In the genomic region with DNA sequence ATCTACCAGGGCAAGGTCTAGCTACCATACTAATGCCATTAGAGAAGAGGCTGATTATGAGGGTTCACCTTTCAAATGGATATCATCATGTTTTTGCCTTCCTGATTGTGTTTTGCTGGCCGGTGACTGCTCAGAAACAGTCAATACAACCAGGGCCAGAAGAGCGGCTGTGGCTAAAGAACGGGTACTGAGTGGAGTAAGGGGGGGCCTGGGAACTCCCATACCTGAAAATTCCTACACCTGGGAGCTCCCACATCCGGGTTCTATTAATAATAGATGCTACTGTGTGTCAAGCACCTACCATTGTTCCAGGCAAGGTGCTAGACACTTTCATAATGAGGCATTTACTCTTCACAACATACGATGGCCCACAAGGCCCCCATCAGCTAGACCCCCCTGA, we compare ENCODE assay signal across 17 cellular contexts.
DNase-seq lines count a peak whose midpoint lies in the region; FAIRE-seq and TF ChIP-seq lines count a peak whose summit lies in the region.
"Had no signal": no experiment of that assay in that cellular context is flagged by ENCODE, and none has a peak within 500 bp of the region (broad histone marks: within the 10 kb centered on the region; RNA-seq: fewer than 3 reads in every experiment).

No MANE protein-coding gene starts in this region.

- no peak overlapping the region for H4K91ac ChIP-seq in H9 (ENCODE audit: insufficient read length, low read depth, low read length)
- H4K91ac ChIP-seq in neuronal stem cell (ENCODE audit: low read depth, low read length, poor library complexity) = no peak overlapping the region

- H3K79me1 ChIP-seq in H9 (ENCODE audit: insufficient read depth, low read depth, low read length, poor library complexity, severe bottlenecking) (no peaks in the 10 kb centered on the region), neuronal stem cell (ENCODE audit: low read depth, low read length) (no peaks in the 10 kb centered on the region)

- H3K27me3 ChIP-seq in H9 (ENCODE audit: insufficient read depth, low read length) (no peaks in the 10 kb centered on the region), keratinocyte (ENCODE audit: control insufficient read depth, extremely low read depth, insufficient read depth, low read length) (no peaks in the 10 kb centered on the region), neuronal stem cell (ENCODE audit: control insufficient read depth in 3 of 3, insufficient read depth in 3 of 3, low read depth in 1 of 3, low read length in 3 of 3) (no peaks in the 10 kb centered on the region), transverse colon (no peaks in the 10 kb centered on the region), SK-N-SH (ENCODE audit: insufficient read depth) (no peaks in the 10 kb centered on the region)
- H3K27me3 ChIP-seq: BLaER1 had no signal

- H3K14ac ChIP-seq in H9 (ENCODE audit: insufficient read depth, low read length) (no peak overlapping the region), neuronal stem cell (ENCODE audit: low read length) (peak overlapping the region; percentile 59)

- H3K18ac ChIP-seq in H9 (ENCODE audit: insufficient read length, low read depth, low read length) = no peak overlapping the region
- no peak overlapping the region for H3K18ac ChIP-seq in neuronal stem cell (ENCODE audit: low read length)

- no peak overlapping the region for H3K4me2 ChIP-seq in H9 (ENCODE audit: insufficient read depth, insufficient read length, low read length)
- no peak overlapping the region for H3K4me2 ChIP-seq in keratinocyte (ENCODE audit: control insufficient read depth, extremely low read depth, insufficient read depth, low read depth, low read length)
- no peak overlapping the region for H3K4me2 ChIP-seq in neuronal stem cell (ENCODE audit: insufficient read depth, low read length, poor library complexity, severe bottlenecking)
- H3K4me2 ChIP-seq in SK-N-SH = no peak overlapping the region
- H3K4me2 ChIP-seq: BLaER1 had no signal

- POLR2A ChIA-PET in SK-N-SH (lab: Yijun Ruan, JAX) = no interaction called here

- WGBS in H9 (ENCODE audit: extremely low coverage, insufficient read length, low lambda C conversion rate) = no CpG with 5 or more reads among the region's 5 CpGs
- WGBS in neuronal stem cell (ENCODE audit: extremely low coverage in 2 of 2, insufficient read length in 2 of 2, insufficient replicate concordance in 1 of 2), 2 donors = no CpG with 5 or more reads among the region's 5 CpGs
- 92 to 100% methylated on average over 3 to 5 of the region's 5 CpGs for WGBS in transverse colon (ENCODE audit: low coverage in 1 of 2), 2 donors
- WGBS in SK-N-SH (ENCODE audit: low lambda C conversion rate) = 91% methylated on average over 5 of the region's 5 CpGs

- H2BK12ac ChIP-seq in H9 (ENCODE audit: insufficient read length, low read depth, low read length) (no peak overlapping the region), neuronal stem cell (ENCODE audit: low read length) (no peak overlapping the region)

- no peak for TF ChIP-seq RAD21 in SK-N-SH (IDR thresholded peaks at IDR 0.05; ENCODE audit: low read length)

- no peak overlapping the region for H3K4me3 Mint-ChIP-seq in H9
- H3K4me3 Mint-ChIP-seq: CD14-positive monocyte; CD4-positive, alpha-beta memory T cell had no signal

- DNase-seq in H9 (no peak), keratinocyte (ENCODE audit: low read depth, low spot score) (no peak), neuronal stem cell (ENCODE audit: low spot score) (no peak), NCI-H1092 treated with DMSO at 0.1 percent for 48 hours (lab: John Stamatoyannopoulos, UW) (no peak), transverse colon (no peak), SK-N-SH (no peak)
- no peak for DNase-seq in activated CD4-positive, alpha-beta T cell treated with anti-CD3 and anti-CD28 coated beads, Interleukin-2, amount 50 U/mL, for 1 hour
- DNase-seq: 8988T; Calu3; CD4-positive, alpha-beta memory T cell; DMS79 treated with DMSO at 0.1 percent for 48 hours; GF-D8; GOT3; H7 had no signal

- peaks cover 5 to 11% of the 10 kb centered on the region in 2 experiments; a peak in 3 of 4 replicates for H3K4me1 Mint-ChIP-seq in H9
- H3K4me1 Mint-ChIP-seq: CD14-positive monocyte had no signal

- in situ Hi-C loops in transverse colon (cut with MboI; ENCODE audit: low pct_ligation_motif_present in 1 of 4, low pct_unique_long_range_greater_than_20kb in 1 of 4, low sequenced_read_pairs in 3 of 4) = no loop called here

- no peak for TF ChIP-seq POLR2A in transverse colon (IDR thresholded peaks at IDR 0.05)

- H3K9me3 ChIP-seq in H9 (ENCODE audit: control insufficient read depth, low read depth, low read length) = no peaks in the 10 kb centered on the region
- H3K9me3 ChIP-seq in keratinocyte (ENCODE audit: control insufficient read depth, low read depth, low read length) = no peaks in the 10 kb centered on the region
- peaks cover 4 to 15% of the 10 kb centered on the region in 2 donors for H3K9me3 ChIP-seq in neuronal stem cell (replicated peaks in 1 of 2; ENCODE audit: control insufficient read depth in 2 of 2, insufficient read depth in 1 of 2, low read depth in 1 of 2, low read length in 2 of 2)
- peaks cover 0 to 1% of the 10 kb centered on the region in 2 donors for H3K9me3 ChIP-seq in transverse colon
- H3K9me3 ChIP-seq in SK-N-SH = 0 out of 2 replicates have a peak, but pooled peaks cover 2% of the 10 kb centered on the region

- no peak overlapping the region for H3T11ph ChIP-seq in H9 (ENCODE audit: low read length)

- no peak overlapping the region for H2BK20ac ChIP-seq in H9 (ENCODE audit: low read depth, low read length, poor library complexity, severe bottlenecking)

- H3K79me2 ChIP-seq in H9 (ENCODE audit: insufficient read depth, low read length) (peaks cover 2% of the 10 kb centered on the region; the same call in 1 of the 2 replicates), keratinocyte (ENCODE audit: control insufficient read depth, insufficient read depth, low read length) (no peaks in the 10 kb centered on the region), SK-N-SH (ENCODE audit: insufficient read depth) (no peaks in the 10 kb centered on the region)

- peak overlapping the region in 2 of 3 experiments; percentile 14 to 32; a peak in 2 of 7 replicates for H3K27ac Mint-ChIP-seq in H9
- H3K27ac Mint-ChIP-seq: CD14-positive monocyte had no signal

- H3K9me1 ChIP-seq in keratinocyte (ENCODE audit: control insufficient read depth, extremely low read depth, insufficient read depth, low read length) = no peaks in the 10 kb centered on the region

- intact Hi-C loops in transverse colon (cut with DNase I; ENCODE audit: low total_unique reads) = no loop called here

- H3K9me3 Mint-ChIP-seq in H9 = peaks cover 6 to 7% of the 10 kb centered on the region in 2 experiments; a peak in 4 of 5 replicates

- peaks cover 1 to 7% of the 10 kb centered on the region in 2 experiments for H3K36me3 ChIP-seq in keratinocyte (ENCODE audit: control insufficient read depth in 2 of 2, extremely low read depth in 1 of 2, insufficient read depth in 2 of 2, low read length in 2 of 2)
- peaks cover 7 to 75% of the 10 kb centered on the region in 2 donors for H3K36me3 ChIP-seq in neuronal stem cell (replicated peaks in 1 of 2; ENCODE audit: control insufficient read depth in 2 of 2, insufficient read depth in 2 of 2, low read length in 2 of 2)
- no peaks in the 10 kb centered on the region for H3K36me3 ChIP-seq in transverse colon
- peaks cover 10 to 18% of the 10 kb centered on the region in 2 experiments for H3K36me3 ChIP-seq in SK-N-SH (replicated peaks in 1 of 2; ENCODE audit: control insufficient read depth in 1 of 2, insufficient read depth in 2 of 2, low read length in 1 of 2)

- no peak overlapping the region for H2BK120ac ChIP-seq in H9 (ENCODE audit: low read depth, low read length, poor library complexity, severe bottlenecking)
- no peak overlapping the region for H2BK120ac ChIP-seq in neuronal stem cell (ENCODE audit: low read depth, low read length)

- peak; percentile 9 for FAIRE-seq in keratinocyte (lab: Jason Lieb, UNC)
- FAIRE-seq: HepG2 had no signal

- H2BK15ac ChIP-seq in H9 (ENCODE audit: low read depth, low read length) = no peak overlapping the region
- no peak overlapping the region for H2BK15ac ChIP-seq in neuronal stem cell (ENCODE audit: low read length)

- no peak overlapping the region for H3K9ac ChIP-seq in H9 (ENCODE audit: extremely low read depth, insufficient read length, low read length)
- H3K9ac ChIP-seq in keratinocyte (ENCODE audit: control insufficient read depth, extremely low read depth, insufficient read depth, low read length) = no peak overlapping the region
- H3K9ac ChIP-seq in neuronal stem cell (ENCODE audit: low read depth, low read length, poor library complexity) = no peak overlapping the region
- no peak overlapping the region for H3K9ac ChIP-seq in SK-N-SH
- H3K9ac ChIP-seq: BLaER1 had no signal

- H3K4me1 ChIP-seq in H9 (ENCODE audit: insufficient read depth, low read length) = no peaks in the 10 kb centered on the region
- no peaks in the 10 kb centered on the region for H3K4me1 ChIP-seq in keratinocyte (ENCODE audit: control insufficient read depth, extremely low read depth, insufficient read depth, low read length)
- no peaks in the 10 kb centered on the region for H3K4me1 ChIP-seq in neuronal stem cell (ENCODE audit: control insufficient read depth in 2 of 2, insufficient read depth in 1 of 2, low read depth in 1 of 2, low read length in 2 of 2)
- H3K4me1 ChIP-seq in transverse colon = no peaks in the 10 kb centered on the region
- H3K4me1 ChIP-seq in SK-N-SH (ENCODE audit: control insufficient read depth in 1 of 2, insufficient read depth in 2 of 2, low read depth in 1 of 2, low read length in 1 of 2) = no peaks in the 10 kb centered on the region
- H3K4me1 ChIP-seq: BLaER1 had no signal

- H3K4ac ChIP-seq in H9 (ENCODE audit: low read depth, low read length) (no peak overlapping the region), neuronal stem cell (ENCODE audit: low read length) (no peak overlapping the region)

- H4K5ac ChIP-seq in H9 (ENCODE audit: insufficient read length, low read depth, low read length) = no peak overlapping the region

- H4K8ac ChIP-seq in H9 (replicated peaks; ENCODE audit: insufficient read length, low read depth, low read length) (no peak overlapping the region), neuronal stem cell (ENCODE audit: low read depth, low read length) (no peak overlapping the region)

- no peaks in the 10 kb centered on the region for H3K9me2 ChIP-seq in SK-N-SH

- peaks cover 28 to 32% (median 29%) of the 10 kb centered on the region in 3 experiments for H3K36me3 Mint-ChIP-seq in H9 (ENCODE audit: insufficient read depth in 1 of 3, low read depth in 3 of 3)

- CTCF ChIA-PET in SK-N-SH (lab: Yijun Ruan, JAX) = interaction anchor here (1.1 to 1.5 kb wide), 3 partner anchors 10 to 31 kb away, joined by 3 to 4 read pairs (median 3); no protein-coding TSS in a partner anchor

- H3K23me2 ChIP-seq in H9 (ENCODE audit: insufficient read length, low read depth, low read length, poor library complexity, severe bottlenecking) = no peaks in the 10 kb centered on the region

- TF ChIP-seq CTCF in H9 (conservative IDR thresholded peaks at IDR 0.05) (no peak), keratinocyte (optimal IDR thresholded peaks at IDR 0.05 in 1 of 3, IDR thresholded peaks at IDR 0.05 in 1 of 3, conservative IDR thresholded peaks at IDR 0.05 in 1 of 3; ENCODE audit: extremely low read depth in 1 of 3, insufficient read depth in 2 of 3, low read length in 3 of 3) (no peak), transverse colon (IDR thresholded peaks at IDR 0.05) (no peak), SK-N-SH (IDR thresholded peaks at IDR 0.05) (no peak)

- H2BK5ac ChIP-seq in H9 (ENCODE audit: insufficient read length, low read length) (no peak overlapping the region), neuronal stem cell (ENCODE audit: low read length) (no peak overlapping the region)

- H3K23ac ChIP-seq in H9 (ENCODE audit: insufficient read length, low read depth, low read length) (no peak overlapping the region), neuronal stem cell (ENCODE audit: low read depth, low read length, poor library complexity) (no peak overlapping the region)

- H3K27me3 Mint-ChIP-seq in H9 (ENCODE audit: low read depth) = no peaks in the 10 kb centered on the region
- H3K27me3 Mint-ChIP-seq: CD4-positive, alpha-beta memory T cell had no signal

- H3K56ac ChIP-seq in H9 (ENCODE audit: insufficient read length, low read depth, low read length) = no peak overlapping the region

- peaks cover 6% of the 10 kb centered on the region for H3F3A ChIP-seq in SK-N-SH (replicated peaks; ENCODE audit: insufficient read depth)

- peaks cover 2% of the 10 kb centered on the region for H4K20me1 ChIP-seq in H9 (ENCODE audit: control insufficient read depth, insufficient read depth, insufficient read length)
- H4K20me1 ChIP-seq in keratinocyte (ENCODE audit: control insufficient read depth, extremely low read depth, insufficient read depth, low read length) = no peaks in the 10 kb centered on the region
- no peaks in the 10 kb centered on the region for H4K20me1 ChIP-seq in SK-N-SH (ENCODE audit: insufficient read depth)
- H4K20me1 ChIP-seq: BLaER1 had no signal

- no peak overlapping the region for H3K4me3 ChIP-seq in keratinocyte (ENCODE audit: control insufficient read depth in 2 of 3, extremely low read depth in 1 of 3, insufficient read depth in 2 of 3, low read depth in 1 of 3, low read length in 3 of 3)
- no peak overlapping the region for H3K4me3 ChIP-seq in neuronal stem cell (ENCODE audit: low read length in 2 of 2)
- no peak overlapping the region for H3K4me3 ChIP-seq in transverse colon
- no peak overlapping the region for H3K4me3 ChIP-seq in SK-N-SH (ENCODE audit: low read depth in 2 of 2, low read length in 1 of 2)
- H3K4me3 ChIP-seq: BLaER1 had no signal

- dilution Hi-C loops in keratinocyte (cut with MboI; ENCODE audit: extremely low pct_ligation_motif_present, low sequenced_read_pairs) = no loop called here

- H2AK5ac ChIP-seq in H9 (ENCODE audit: insufficient read length, low read length) = no peak overlapping the region
- H2AK5ac ChIP-seq in neuronal stem cell (ENCODE audit: low read depth, low read length) = no peak overlapping the region

- H2AFZ ChIP-seq in H9 (ENCODE audit: low read length) (no peak overlapping the region), keratinocyte (ENCODE audit: control insufficient read depth, low read length) (no peak overlapping the region), neuronal stem cell (ENCODE audit: low read length) (no peak overlapping the region), SK-N-SH (ENCODE audit: low read depth) (no peak overlapping the region)

- H3K27ac ChIP-seq in H9 (ENCODE audit: insufficient read length, low read depth, low read length) (no peak overlapping the region), keratinocyte (ENCODE audit: control insufficient read depth, insufficient read depth, low read length) (no peak overlapping the region), neuronal stem cell (replicated peaks; ENCODE audit: low read length) (no peak overlapping the region), transverse colon (no peak overlapping the region), SK-N-SH (ENCODE audit: low read depth in 2 of 2, low read length in 1 of 2) (no peak overlapping the region)
- H3K27ac ChIP-seq: BLaER1 had no signal

- no peak for TF ChIP-seq EP300 in transverse colon (IDR thresholded peaks at IDR 0.05; ENCODE audit: low read depth)
- TF ChIP-seq EP300 in SK-N-SH (IDR thresholded peaks at IDR 0.05; ENCODE audit: borderline replicate concordance in 1 of 2, low read depth in 1 of 2, low read length in 1 of 2) = no peak
